In the genomic region with DNA sequence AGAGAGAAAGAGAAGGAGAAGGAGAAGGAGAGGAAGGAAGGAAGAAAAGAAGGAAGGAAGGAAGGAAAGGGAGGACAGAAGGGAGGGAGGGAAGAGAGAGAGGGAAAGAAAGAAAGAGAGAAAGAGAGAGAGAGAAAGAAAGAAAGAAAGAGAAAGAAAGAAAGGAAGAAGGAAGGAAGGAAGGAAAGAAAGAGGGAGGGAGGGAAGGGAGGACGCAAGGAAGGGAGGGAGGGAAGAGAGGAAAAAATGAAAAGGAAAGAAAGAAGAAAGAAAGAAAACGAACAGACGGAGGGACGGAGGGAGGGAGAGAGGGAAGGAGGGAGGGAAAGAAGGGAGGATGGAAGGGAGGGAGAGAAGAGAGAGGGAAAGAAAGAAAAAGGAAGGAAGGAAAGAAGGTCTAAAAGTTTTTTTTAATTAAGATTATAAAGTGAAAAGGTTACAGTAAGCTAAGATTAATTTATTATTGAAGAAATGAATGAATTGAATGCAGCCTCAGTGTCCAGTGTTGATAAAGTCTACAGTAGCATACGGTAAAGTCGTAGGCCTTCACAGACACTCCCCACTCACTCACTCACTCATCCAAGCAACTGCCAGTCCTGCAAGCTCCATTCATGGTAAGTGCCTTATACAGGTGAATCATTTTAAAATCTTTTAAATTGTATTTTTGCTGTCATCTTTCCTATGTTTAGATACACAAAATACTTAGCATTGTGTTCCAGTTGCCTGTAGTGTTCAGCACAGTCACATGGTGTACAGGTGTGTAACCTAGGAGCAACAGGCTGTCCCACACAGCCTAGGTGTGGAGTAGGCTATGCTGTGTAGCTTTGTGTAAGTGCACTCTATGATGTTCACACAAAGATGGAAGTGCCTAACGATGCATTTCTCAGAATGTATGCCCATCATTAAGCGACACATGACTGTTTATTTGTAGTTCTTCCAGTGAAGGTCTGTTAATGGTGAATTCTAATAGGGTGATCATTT, we compare ENCODE assay signal across 26 cellular contexts.
"Had no signal": no experiment of that assay in that cellular context is flagged by ENCODE, and none has a peak within 500 bp of the region (broad histone marks: within the 10 kb centered on the region; RNA-seq: fewer than 3 reads in every experiment).

No MANE protein-coding gene starts in this region.

- H3K36me3 Mint-ChIP-seq: activated CD4-positive, alpha-beta memory T cell treated with anti-CD3 and anti-CD28 coated beads for 36 hours; activated naive CD8-positive, alpha-beta T cell treated with anti-CD3 and anti-CD28 coated beads for 36 hours had no signal

- H3K4me3 ChIP-seq: cardiac muscle cell, SJSA1 had no signal

- DNase-seq: activated CD4-positive, alpha-beta memory T cell treated with anti-CD3 and anti-CD28 coated beads for 36 hours; activated CD4-positive, alpha-beta T cell treated with anti-CD3 and anti-CD28 coated beads for 48 hours; activated CD4-positive, CD25-positive, alpha-beta regulatory T cell treated with anti-CD3 and anti-CD28 coated beads, Interleukin-2, amount 50 U/mL, for 72 hours; activated CD8-positive, alpha-beta memory T cell treated with anti-CD3 and anti-CD28 coated beads for 24 hours; activated effector memory CD4-positive, alpha-beta T cell treated with anti-CD3 and anti-CD28 coated beads, Interleukin-2, amount 50 U/mL, for 16 hours; activated naive CD4-positive, alpha-beta T cell treated with Interleukin-2 at 50 U/mL for 16 hours; activated naive CD8-positive, alpha-beta T cell treated with anti-CD3 and anti-CD28 coated beads for 36 hours; activated T-cell treated with anti-CD3 and anti-CD28 coated beads, Interleukin-2, amount 50 U/mL, for 4 hours; brain microvascular endothelial cell; cerebellar nuclear complex; Kasumi-1; NCI-H1048; NCI-H146; NCI-H1930; NCI-H2107; NCI-H2171 treated with DMSO at 0.1 percent for 48 hours; NCI-H226; NCI-H510A; NCI-H526 treated with DMSO at 0.1 percent for 48 hours; NCI-H82; SHP77 had no signal

- H3K4me3 Mint-ChIP-seq: activated CD4-positive, alpha-beta memory T cell treated with anti-CD3 and anti-CD28 coated beads for 36 hours; activated naive CD8-positive, alpha-beta T cell treated with anti-CD3 and anti-CD28 coated beads for 36 hours; activated T-cell treated with anti-CD3 and anti-CD28 coated beads, Interleukin-2, amount 50 U/mL, for 4 hours; T-helper 1 cell treated with Interleukin-12 subunit alpha and Interleukin-12 subunit beta and Interleukin-4 antibody, amounts not matched to agents 30 μg/mL and 1 μg/mL, for 36 hours had no signal

- H3K4me1 Mint-ChIP-seq: activated naive CD8-positive, alpha-beta T cell treated with anti-CD3 and anti-CD28 coated beads for 36 hours had no signal

- FAIRE-seq: RCC 7860 had no signal

- H3K36me3 ChIP-seq: brain microvascular endothelial cell, cardiac muscle cell, SJSA1 had no signal

- H3K27me3 ChIP-seq: brain microvascular endothelial cell, cardiac muscle cell had no signal

- H3K9me3 ChIP-seq: SJSA1 had no signal

- ATAC-seq: activated T-cell treated with anti-CD3 and anti-CD28 coated beads, Interleukin-2, amount 50 U/mL, for 4 hours; SK-N-SH treated with all-trans-retinoic acid at 6 μM for 48 hours had no signal

- H3K27ac ChIP-seq: brain microvascular endothelial cell, cardiac muscle cell, SJSA1 had no signal

- H3K9me3 Mint-ChIP-seq: activated CD4-positive, alpha-beta memory T cell treated with anti-CD3 and anti-CD28 coated beads for 36 hours; activated naive CD8-positive, alpha-beta T cell treated with anti-CD3 and anti-CD28 coated beads for 36 hours; activated T-cell treated with anti-CD3 and anti-CD28 coated beads, Interleukin-2, amount 50 U/mL, for 4 hours; T-helper 1 cell treated with Interleukin-12 subunit alpha and Interleukin-12 subunit beta and Interleukin-4 antibody, amounts not matched to agents 30 μg/mL and 1 μg/mL, for 36 hours had no signal

- H3K27ac Mint-ChIP-seq: activated CD4-positive, alpha-beta memory T cell treated with anti-CD3 and anti-CD28 coated beads for 36 hours; activated naive CD8-positive, alpha-beta T cell treated with anti-CD3 and anti-CD28 coated beads for 36 hours; T-helper 1 cell treated with Interleukin-12 subunit alpha and Interleukin-12 subunit beta and Interleukin-4 antibody, amounts not matched to agents 30 μg/mL and 1 μg/mL, for 36 hours had no signal
